ENCODE assay signal across 8 cellular contexts in the genomic region with DNA sequence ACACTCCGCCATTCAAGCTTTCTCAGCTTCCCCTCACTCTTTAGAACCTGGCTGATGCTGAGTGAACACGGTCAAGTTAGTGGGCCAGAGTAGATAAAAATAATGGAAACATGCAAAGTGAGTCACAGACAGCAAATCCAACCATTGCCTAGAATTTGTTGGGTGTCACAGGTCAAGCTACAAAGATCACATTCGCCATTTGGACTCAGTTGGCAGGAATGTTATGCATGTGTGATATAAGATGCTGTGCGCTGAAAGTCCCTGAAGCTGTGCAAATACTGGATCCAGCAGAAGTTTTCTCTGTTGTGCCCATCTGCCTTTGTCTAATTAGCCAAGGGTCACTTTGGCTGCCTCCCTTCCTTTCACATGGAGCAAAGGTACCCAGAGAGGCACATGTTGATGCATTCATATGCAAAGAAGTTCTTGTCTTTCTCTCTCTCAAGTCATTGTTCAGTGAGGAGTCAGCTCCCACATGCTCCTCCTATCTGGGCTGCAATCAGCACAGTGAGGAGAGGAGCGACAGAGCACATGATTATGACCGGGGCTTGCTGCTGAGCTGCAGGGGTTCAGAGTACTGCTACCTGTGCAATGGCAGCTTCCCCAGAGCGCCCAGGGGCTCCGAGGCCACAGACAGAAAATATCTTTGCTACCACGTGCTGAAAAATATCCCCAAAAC. TPM values are rescaled to one million over a fixed set of nuclear protein-coding genes. Genes with fewer than 3 reads are reported as not detected.
A peak's percentile ranks its signal among the peaks of the same experiment; 100 is the strongest.
DNase-seq lines count a peak whose midpoint lies in the region; ATAC-seq and TF ChIP-seq lines count a peak whose summit lies in the region.

No MANE protein-coding gene starts in this region.

- H3K36me3 ChIP-seq in neutrophil: no peaks in the 10 kb centered on the region

- peak overlapping the region; percentile 82 for H3K4me3 Mint-ChIP-seq in activated naive CD4-positive, alpha-beta T cell treated with anti-CD3 and anti-CD28 coated beads, Interleukin-2, amount 50 U/mL, for 24 hours
- no peak overlapping the region for H3K4me3 Mint-ChIP-seq in chondrocyte (ENCODE audit: unreplicated experiment)

- peak overlapping the region in 1 of 2 experiments; percentile 29 for H3K4me3 ChIP-seq in neutrophil (ENCODE audit: low read depth in 1 of 2, low read length in 1 of 2)

- DNase-seq in NCI-H748 (lab: John Stamatoyannopoulos, UW; ENCODE audit: unreplicated experiment) (peak; percentile 32), NCI-H748 treated with DMSO at 0.1 percent for 48 hours (lab: John Stamatoyannopoulos, UW) (no peak), chondrocyte (ENCODE audit: low spot score) (no peak), NCI-H2227 (lab: John Stamatoyannopoulos, UW; ENCODE audit: unreplicated experiment) (no peak), DMS79 treated with DMSO at 0.1 percent for 48 hours (lab: John Stamatoyannopoulos, UW) (no peak)

- no peaks in the 10 kb centered on the region for H3K9me3 ChIP-seq in neutrophil

- peaks cover 99% of the 10 kb centered on the region for H3K4me1 Mint-ChIP-seq in activated naive CD4-positive, alpha-beta T cell treated with anti-CD3 and anti-CD28 coated beads, Interleukin-2, amount 50 U/mL, for 24 hours
- H3K4me1 Mint-ChIP-seq in chondrocyte (ENCODE audit: low read depth): peaks cover 15% of the 10 kb centered on the region

- H3K27me3 Mint-ChIP-seq in activated naive CD4-positive, alpha-beta T cell treated with anti-CD3 and anti-CD28 coated beads, Interleukin-2, amount 50 U/mL, for 24 hours: no peaks in the 10 kb centered on the region
- no peaks in the 10 kb centered on the region for H3K27me3 Mint-ChIP-seq in chondrocyte (ENCODE audit: low read depth)

- TF ChIP-seq CTCF in neutrophil (IDR thresholded peaks at IDR 0.05) (no peak), chondrocyte (IDR thresholded peaks at IDR 0.05) (no peak)

- peaks cover 100% of the 10 kb centered on the region in 2 experiments for H3K4me1 ChIP-seq in neutrophil (ENCODE audit: control insufficient read depth in 1 of 2, insufficient read depth in 1 of 2, low read depth in 1 of 2, low read length in 1 of 2)

- peaks cover 1% of the 10 kb centered on the region for H3K36me3 Mint-ChIP-seq in activated naive CD4-positive, alpha-beta T cell treated with anti-CD3 and anti-CD28 coated beads, Interleukin-2, amount 50 U/mL, for 24 hours
- peaks cover 5% of the 10 kb centered on the region for H3K36me3 Mint-ChIP-seq in chondrocyte (ENCODE audit: low read depth)

- H3K27ac Mint-ChIP-seq in activated naive CD4-positive, alpha-beta T cell treated with anti-CD3 and anti-CD28 coated beads, Interleukin-2, amount 50 U/mL, for 24 hours: peak overlapping the region; percentile 78
- no peak overlapping the region for H3K27ac Mint-ChIP-seq in chondrocyte (ENCODE audit: unreplicated experiment)

- peak overlapping the region; percentile 95 for H3K27ac ChIP-seq in neutrophil

- no peaks in the 10 kb centered on the region for H3K27me3 ChIP-seq in neutrophil

- H3K9me3 Mint-ChIP-seq in activated naive CD4-positive, alpha-beta T cell treated with anti-CD3 and anti-CD28 coated beads, Interleukin-2, amount 50 U/mL, for 24 hours: no peaks in the 10 kb centered on the region
- no peaks in the 10 kb centered on the region for H3K9me3 Mint-ChIP-seq in chondrocyte (ENCODE audit: low read depth)

- peak; percentile 26 for ATAC-seq in HG03342 (IDR thresholded peaks at IDR 0.05; ENCODE audit: unreplicated experiment)

RNA-seq across cellular contexts. Expression of gene FLI1, which starts 39.7 kb away (rescaled TPM):
- total RNA-seq in chondrocyte: 9.4 to 22.0 TPM (median 9.9 TPM) in 3 replicates
